Comparison of ENCODE assay signal across 1 cellular context in the genomic region with DNA sequence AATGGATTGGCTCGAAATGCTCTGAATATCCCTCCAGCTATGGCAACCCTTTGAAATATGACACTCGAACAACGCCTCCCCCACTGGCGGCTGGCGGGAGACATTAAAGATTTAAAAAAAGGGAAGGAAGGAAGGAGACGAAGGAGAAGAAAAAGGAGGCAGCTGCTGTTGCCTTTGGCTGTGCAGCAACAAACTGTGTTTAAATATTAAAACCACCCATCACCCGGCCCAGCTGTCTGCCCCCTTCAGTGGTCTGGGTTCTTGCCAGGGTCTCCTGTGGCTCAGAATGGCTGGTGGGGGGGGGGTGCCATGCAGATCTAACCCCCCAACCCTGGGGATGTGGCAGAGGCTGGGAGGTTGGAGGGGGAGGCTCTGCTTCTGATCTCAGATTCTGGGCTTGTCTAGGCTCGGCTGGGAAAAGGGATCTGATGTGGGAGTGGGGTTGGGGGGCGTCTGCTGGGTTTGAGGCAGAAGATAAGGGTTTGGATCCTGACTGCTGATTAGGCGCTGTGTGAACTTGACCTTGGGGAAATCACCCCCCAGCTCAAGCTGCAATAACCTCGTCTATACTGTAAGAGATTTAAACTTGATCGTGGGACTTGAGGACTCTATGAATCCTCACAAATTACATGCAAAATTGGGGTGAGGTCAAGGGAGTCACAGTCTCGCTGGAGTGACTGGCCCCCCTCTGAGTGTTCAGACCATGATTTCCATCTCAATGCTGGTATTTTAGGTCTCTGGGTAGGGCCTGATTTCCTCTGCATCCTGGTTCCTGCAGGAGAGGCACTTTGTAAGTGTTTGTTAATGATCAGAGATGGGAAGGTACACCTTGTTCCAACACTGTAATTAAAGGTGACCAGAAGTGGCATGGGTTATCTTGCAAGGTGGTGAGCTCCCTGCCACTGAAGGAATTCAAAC.
TF ChIP-seq lines count a peak whose summit lies in the region.

No MANE protein-coding gene starts in this region.

TF ChIP-seq in endothelial cell of umbilical vein, 7 proteins besides CTCF, POLR2A, EP300 and RAD21 (continued from another document):
- TF ChIP-seq JUN (IDR thresholded peaks at IDR 0.05; ENCODE audit: borderline replicate concordance, insufficient read depth, insufficient read length, low read depth) (no peak), POLR2AphosphoS5 (IDR thresholded peaks at IDR 0.05; ENCODE audit: insufficient read depth, low read depth, low read length) (no peak), MYC (IDR thresholded peaks at IDR 0.05; ENCODE audit: low read depth, low read length) (no peak), EZH2 (IDR thresholded peaks at IDR 0.05; ENCODE audit: borderline replicate concordance, low read depth, low read length, severe bottlenecking) (no peak), FOS (IDR thresholded peaks at IDR 0.05; ENCODE audit: borderline replicate concordance, insufficient read depth, low read length) (no peak)
- TF ChIP-seq, protein P1, sequence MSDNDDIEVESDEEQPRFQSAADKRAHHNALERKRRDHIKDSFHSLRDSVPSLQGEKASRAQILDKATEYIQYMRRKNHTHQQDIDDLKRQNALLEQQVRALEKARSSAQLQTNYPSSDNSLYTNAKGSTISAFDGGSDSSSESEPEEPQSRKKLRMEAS (IDR thresholded peaks at IDR 0.05; ENCODE audit: insufficient read depth, insufficient read length), result no peak
